Comparison of ENCODE assay signal across 16 cellular contexts in genomic region chr13:35716186-35716585, GRCh38.
DNase-seq lines count a peak whose midpoint lies in the region; ATAC-seq and TF ChIP-seq lines count a peak whose summit lies in the region.
"Had no signal": no experiment of that assay in that cellular context is flagged by ENCODE, and none has a peak within 500 bp of the region (broad histone marks: within the 10 kb centered on the region; RNA-seq: fewer than 3 reads in every experiment).

No MANE protein-coding gene starts in this region.

- H3K4me3 ChIP-seq in lung (no peak overlapping the region), thyroid gland (replicated peaks in 1 of 3) (no peak overlapping the region)
- H3K4me3 ChIP-seq: vagina had no signal

- 56 to 68% methylated on average over 4 of the region's 4 CpGs for WGBS in lung, 2 donors
- WGBS in thyroid gland, 2 donors: 70 to 80% methylated on average over 4 of the region's 4 CpGs

- H3K27me3 ChIP-seq in lung (ENCODE audit: control insufficient read depth, insufficient read depth) (no peaks in the 10 kb centered on the region), thyroid gland (no peaks in the 10 kb centered on the region)
- H3K27me3 ChIP-seq: vagina had no signal

- DNase-seq in AG20443 (ENCODE audit: low spot score): peak; percentile 60
- peak; percentile 28 for DNase-seq in M059J (ENCODE audit: low read depth)
- DNase-seq in fibroblast of gingiva (ENCODE audit: low read depth): peak; percentile 71
- peak; percentile 66 for DNase-seq in lung (ENCODE audit: low spot score)
- DNase-seq in hypothalamus (lab: John Stamatoyannopoulos, UW): no peak
- no peak for DNase-seq in COR-L47 (lab: John Stamatoyannopoulos, UW)
- no peak for DNase-seq in D341Med (ENCODE audit: low spot score)
- DNase-seq in thyroid gland: no peak
- DNase-seq: activated CD4-positive, alpha-beta memory T cell treated with anti-CD3 and anti-CD28 coated beads, Interleukin-2, amount 10 ng/mL, durations not matched to agents 7 days and 5 days; activated naive CD8-positive, alpha-beta T cell treated with anti-CD3 and anti-CD28 coated beads, Interleukin-2, amount 10 ng/mL, durations not matched to agents 7 days and 5 days; activated T-cell treated with anti-CD3 and anti-CD28 coated beads, Interleukin-2, amount 50 U/mL, for 48 hours; left colon; NCI-H1105 treated with DMSO at 0.1 percent for 48 hours; NCI-H226; stimulated activated naive CD8-positive, alpha-beta T cell treated with anti-CD3 and anti-CD28 coated beads, Interleukin-15, amount 100 ng/mL, for 72 hours had no signal

- no peak for TF ChIP-seq POLR2A in thyroid gland (IDR thresholded peaks at IDR 0.05)

- intact Hi-C loops in thyroid gland (cut with DNase I): no loop called here

- H3K4me1 ChIP-seq in lung (ENCODE audit: control insufficient read depth in 2 of 2, insufficient read depth in 2 of 2, low read length in 2 of 2) (peaks cover 0 to 10% of the 10 kb centered on the region in 2 donors), thyroid gland (peaks cover 0 to 6% of the 10 kb centered on the region in 2 donors)

- H3K27ac ChIP-seq in lung (ENCODE audit: low read depth in 1 of 2, low read length in 1 of 2) (no peak overlapping the region), thyroid gland (no peak overlapping the region)
- H3K27ac ChIP-seq: vagina had no signal

- H3K36me3 ChIP-seq in lung (ENCODE audit: control insufficient read depth in 2 of 2, insufficient read depth in 2 of 2, low read length in 2 of 2): no peaks in the 10 kb centered on the region
- H3K36me3 ChIP-seq in thyroid gland: no peaks in the 10 kb centered on the region
- H3K36me3 ChIP-seq: vagina had no signal

- peak; percentile 78 for ATAC-seq in lung (ENCODE audit: insufficient read depth, low FRiP score)
- ATAC-seq: left colon; stimulated activated naive CD8-positive, alpha-beta T cell treated with anti-CD3 and anti-CD28 coated beads, Interleukin-15, amount 100 ng/mL, for 72 hours had no signal

- no peak for TF ChIP-seq CTCF in lung (IDR thresholded peaks at IDR 0.05; ENCODE audit: control extremely low read depth, extremely low read depth)
- TF ChIP-seq CTCF in thyroid gland (IDR thresholded peaks at IDR 0.05): no peak

- H3K9me3 ChIP-seq in lung (ENCODE audit: control insufficient read depth in 2 of 2, insufficient read depth in 1 of 2, low read length in 1 of 2): peaks cover 0 to 2% of the 10 kb centered on the region in 2 donors
- H3K9me3 ChIP-seq in thyroid gland: no peaks in the 10 kb centered on the region
- H3K9me3 ChIP-seq: vagina had no signal

Comparison
In these comparisons a context has a peak if more than half of its experiments do, and no peak if none do; other contexts are left out.
1. DNase-seq: peak in AG20443 (single experiment), M059J (single experiment), fibroblast of gingiva (single experiment) and lung (single experiment); none in hypothalamus (0 of 51), COR-L47 (single experiment), D341Med (single experiment) and thyroid gland (0 of 2).